ENCODE assay signal across 11 cellular contexts in genomic region chr18:48135436-48135966, GRCh38.
A peak's percentile ranks its signal among the peaks of the same experiment; 100 is the strongest.
DNase-seq lines count a peak whose midpoint lies in the region; ATAC-seq and TF ChIP-seq lines count a peak whose summit lies in the region.
"Had no signal": no experiment of that assay in that cellular context is flagged by ENCODE, and none has a peak within 500 bp of the region (broad histone marks: within the 10 kb centered on the region; RNA-seq: fewer than 3 reads in every experiment).

No MANE protein-coding gene starts in this region.

- H4K91ac ChIP-seq in trophoblast cell (ENCODE audit: low read depth, low read length), result no peak overlapping the region

- H2AFZ ChIP-seq in trophoblast cell (ENCODE audit: insufficient read depth, low read length, poor library complexity), result no peak overlapping the region

- no peak overlapping the region for H4K12ac ChIP-seq in trophoblast cell (ENCODE audit: low read depth, low read length)

- no peaks in the 10 kb centered on the region for H3K27me3 ChIP-seq in Peyer's patch
- H3K27me3 ChIP-seq in right cardiac atrium (ENCODE audit: control insufficient read depth, insufficient read depth), result no peaks in the 10 kb centered on the region
- peaks cover 24% of the 10 kb centered on the region for H3K27me3 ChIP-seq in trophoblast cell (ENCODE audit: insufficient read depth, low read length)

- ATAC-seq in right cardiac atrium (no peak), HG03460 (IDR thresholded peaks at IDR 0.05; ENCODE audit: unreplicated experiment) (no peak), HG02623 (IDR thresholded peaks at IDR 0.05; ENCODE audit: unreplicated experiment) (no peak)
- ATAC-seq: activated CD4-positive, CD25-positive, alpha-beta regulatory T cell treated with anti-CD3 and anti-CD28 coated beads, Interleukin-2, amount 50 U/mL, for 24 hours had no signal

- H3K9me3 ChIP-seq in Peyer's patch (no peaks in the 10 kb centered on the region), right cardiac atrium (ENCODE audit: control insufficient read depth, low read length) (no peaks in the 10 kb centered on the region), trophoblast cell (ENCODE audit: insufficient read depth, low read depth, low read length) (no peaks in the 10 kb centered on the region)
- H3K9me3 ChIP-seq: Caco-2 had no signal

- H3K27ac ChIP-seq in Peyer's patch (peak overlapping the region in 3 of 4 donors; percentile 63 to 83 (median 80)), right cardiac atrium (ENCODE audit: low read length) (no peak overlapping the region), trophoblast cell (ENCODE audit: low read depth, low read length) (no peak overlapping the region)

- H3K23ac ChIP-seq in trophoblast cell (ENCODE audit: low read length), result no peak overlapping the region

- H3K4me2 ChIP-seq in trophoblast cell (ENCODE audit: low read length), result peak overlapping the region; percentile 95

- H3K9ac ChIP-seq in trophoblast cell (ENCODE audit: low read length), result no peak overlapping the region

- peak overlapping the region; percentile 32 to 72 (median 53) for H3K4me3 ChIP-seq in Peyer's patch
- H3K4me3 ChIP-seq in right cardiac atrium (ENCODE audit: low read length), result peak overlapping the region; percentile 57
- no peak overlapping the region for H3K4me3 ChIP-seq in trophoblast cell (ENCODE audit: low read depth, low read length)

- H3K36me3 ChIP-seq in Peyer's patch (no peaks in the 10 kb centered on the region), trophoblast cell (ENCODE audit: control insufficient read depth in 1 of 2, insufficient read depth in 2 of 2, low read length in 2 of 2) (no peaks in the 10 kb centered on the region)

- TF ChIP-seq CTCF in Peyer's patch (IDR thresholded peaks at IDR 0.05), result no peak

- H3K14ac ChIP-seq in trophoblast cell (ENCODE audit: low read length), result no peak overlapping the region

- no peak overlapping the region for H4K8ac ChIP-seq in trophoblast cell (ENCODE audit: low read depth, low read length)

- H3K18ac ChIP-seq in trophoblast cell (ENCODE audit: low read length), result no peak overlapping the region

- no peak overlapping the region for H2BK120ac ChIP-seq in trophoblast cell (ENCODE audit: insufficient read depth, low read length, poor library complexity)

- H3K4ac ChIP-seq in trophoblast cell (ENCODE audit: low read depth, low read length), result no peak overlapping the region

- no peak overlapping the region for H2AK5ac ChIP-seq in trophoblast cell (ENCODE audit: low read length)

- no peak overlapping the region for H2BK12ac ChIP-seq in trophoblast cell (ENCODE audit: low read length)

- TF ChIP-seq POLR2A in Peyer's patch (IDR thresholded peaks at IDR 0.05), result no peak

- H3K79me1 ChIP-seq in trophoblast cell (ENCODE audit: low read length), result peaks cover 2% of the 10 kb centered on the region

- WGBS in right cardiac atrium, result 16% methylated on average over 14 of the region's 14 CpGs
- no CpG with 5 or more reads among the region's 14 CpGs for WGBS in trophoblast cell (ENCODE audit: extremely low coverage, insufficient coverage, insufficient read length)

- peaks cover 0 to 38% (median 3%) of the 10 kb centered on the region in 4 donors for H3K4me1 ChIP-seq in Peyer's patch
- peaks cover 7% of the 10 kb centered on the region for H3K4me1 ChIP-seq in right cardiac atrium (ENCODE audit: control insufficient read depth, insufficient read depth, low read length)
- H3K4me1 ChIP-seq in trophoblast cell (ENCODE audit: control insufficient read depth in 1 of 2, insufficient read depth in 2 of 2, low read length in 2 of 2), result peaks cover 6 to 14% of the 10 kb centered on the region in 2 experiments
- H3K4me1 ChIP-seq: Caco-2 had no signal

- peak; percentile 35 for DNase-seq in COLO668 (lab: John Stamatoyannopoulos, UW; ENCODE audit: unreplicated experiment)
- DNase-seq in Peyer's patch, result no peak
- DNase-seq in right cardiac atrium, result no peak
- DNase-seq in trophoblast cell, result no peak
- DNase-seq in iPS-NIHi7 (ENCODE audit: extremely low spot score), result no peak
- no peak for DNase-seq in GM19240 (ENCODE audit: insufficient read length, low spot score)
- DNase-seq: Caco-2; stimulated activated CD4-positive, alpha-beta T cell treated with anti-CD3 and anti-CD28 coated beads, Interleukin-2, amount 100 ng/mL, for 24 hours had no signal

- H3K79me2 ChIP-seq in trophoblast cell (ENCODE audit: control insufficient read depth, insufficient read depth, low read length, poor library complexity), result no peaks in the 10 kb centered on the region

- H2BK5ac ChIP-seq in trophoblast cell (ENCODE audit: low read depth, low read length, poor library complexity), result no peak overlapping the region

- intact Hi-C loops in right cardiac atrium (cut with DNase I), result no loop called here

Comparison
In these comparisons a context has a peak if more than half of its experiments do, and no peak if none do; other contexts are left out.
1. H3K27ac ChIP-seq: peak in Peyer's patch (3 of 4); none in right cardiac atrium (single experiment) and trophoblast cell (single experiment).